Comparison of ENCODE assay signal across 1 cellular context in genomic region chr5:68289576-68289975, GRCh38.
TF ChIP-seq lines count a peak whose summit lies in the region.

No MANE protein-coding gene starts in this region.

TF ChIP-seq in HepG2, 621 proteins besides CTCF, POLR2A, EP300 and RAD21 (continued from another document):
- no peak for TF ChIP-seq TFDP1 (CRISPR knock-in tag; IDR thresholded peaks at IDR 0.05; ENCODE audit: borderline replicate concordance)
